ENCODE assay signal across 17 cellular contexts in genomic region chr10:120186506-120186905, GRCh38.
A peak's percentile ranks its signal among the peaks of the same experiment; 100 is the strongest.
DNase-seq lines count a peak whose midpoint lies in the region; ATAC-seq and TF ChIP-seq lines count a peak whose summit lies in the region.
"Had no signal": no experiment of that assay in that cellular context is flagged by ENCODE, and none has a peak within 500 bp of the region (broad histone marks: within the 10 kb centered on the region; RNA-seq: fewer than 3 reads in every experiment).

No MANE protein-coding gene starts in this region.

- H3K27ac ChIP-seq in thyroid gland = no peak overlapping the region

- TF ChIP-seq POLR2A in thyroid gland (IDR thresholded peaks at IDR 0.05) = no peak
- no peak for TF ChIP-seq POLR2A in GM18505 (IDR thresholded peaks at IDR 0.05; ENCODE audit: borderline replicate concordance, extremely low read depth, insufficient read depth, insufficient read length)

- 26 to 33% methylated on average over 1 of the region's 1 CpG for WGBS in thyroid gland, 2 donors

- no peaks in the 10 kb centered on the region for H3K27me3 ChIP-seq in thyroid gland

- H3K4me1 ChIP-seq in thyroid gland = no peaks in the 10 kb centered on the region

- no peak for TF ChIP-seq CTCF in thyroid gland (IDR thresholded peaks at IDR 0.05)

- H3K4me3 ChIP-seq in Jurkat, Clone E6-1 (ENCODE audit: low read length) = no peak overlapping the region
- H3K4me3 ChIP-seq in thyroid gland (replicated peaks in 1 of 3) = no peak overlapping the region

- intact Hi-C loops in thyroid gland (cut with DNase I) = no loop called here

- H3K36me3 ChIP-seq in thyroid gland = no peaks in the 10 kb centered on the region

- ATAC-seq in GM18861 (IDR thresholded peaks at IDR 0.05; ENCODE audit: unreplicated experiment) (no peak), GM18505 (IDR thresholded peaks at IDR 0.05; ENCODE audit: unreplicated experiment) (no peak)
- ATAC-seq: Right ventricle myocardium inferior had no signal

- H3K9me3 ChIP-seq in thyroid gland = no peaks in the 10 kb centered on the region

- peak; percentile 11 for DNase-seq in Jurkat, Clone E6-1 (ENCODE audit: low read depth, low spot score)
- DNase-seq in NCI-H187 treated with DMSO at 0.1 percent for 48 hours (lab: John Stamatoyannopoulos, UW) (peak; percentile 83), NCI-H345 treated with DMSO at 0.1 percent for 48 hours (lab: John Stamatoyannopoulos, UW; ENCODE audit: unreplicated experiment) (peak; percentile 50), thyroid gland (peak; percentile 5 to 9)
- DNase-seq in activated CD4-positive, alpha-beta T cell treated with anti-CD3 and anti-CD28 coated beads for 48 hours = no peak
- DNase-seq: CD4-positive, CD25-positive, alpha-beta regulatory T cell; COR-L47; H7; HFFc6; KG1; NCI-H1092 treated with DMSO at 0.1 percent for 48 hours; NCI-H2029 treated with DMSO at 0.1 percent for 48 hours; NCI-H526 treated with DMSO at 0.1 percent for 48 hours; T1000 had no signal
